Comparison of ENCODE assay signal across 2 cellular contexts in the genomic region with DNA sequence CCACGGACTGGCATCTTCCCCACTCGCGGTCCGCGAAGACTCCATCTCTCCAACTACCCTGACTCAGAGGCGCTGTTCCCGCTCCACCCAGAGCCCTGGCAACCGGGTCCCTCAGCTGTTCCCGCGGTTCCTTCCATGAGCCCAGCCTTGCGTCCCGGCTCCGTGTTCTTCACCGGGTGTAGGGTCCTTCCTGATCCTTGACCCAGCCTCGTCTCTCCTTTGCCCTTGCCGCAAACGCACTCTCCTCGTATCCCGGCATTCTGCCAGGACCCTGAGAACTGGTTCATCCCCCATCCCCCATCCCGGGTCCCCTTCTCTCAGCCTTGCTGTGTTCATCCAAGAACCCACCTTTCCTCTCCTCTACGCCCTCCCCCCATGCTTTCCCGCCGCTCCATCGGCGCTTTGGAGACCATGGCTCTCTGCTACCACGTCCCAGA.
A peak's percentile ranks its signal among the peaks of the same experiment; 100 is the strongest.
TF ChIP-seq lines count a peak whose summit lies in the region.

No MANE protein-coding gene starts in this region.

TF ChIP-seq in A549, 52 proteins besides CTCF, POLR2A, EP300 and RAD21:
- no peak for TF ChIP-seq SREBF2 (IDR thresholded peaks at IDR 0.05)
- no peak for TF ChIP-seq JUNB (IDR thresholded peaks at IDR 0.05)
- TF ChIP-seq ZSCAN20 (CRISPR knock-in tag; IDR thresholded peaks at IDR 0.05): no peak
- TF ChIP-seq PHF8 (IDR thresholded peaks at IDR 0.05; ENCODE audit: borderline replicate concordance, low read depth): no peak
- TF ChIP-seq MAZ (IDR thresholded peaks at IDR 0.05; ENCODE audit: borderline replicate concordance, low read depth, low read length): no peak
- no peak for TF ChIP-seq EHMT2 (IDR thresholded peaks at IDR 0.05; ENCODE audit: low read depth)
- TF ChIP-seq, protein P1, sequence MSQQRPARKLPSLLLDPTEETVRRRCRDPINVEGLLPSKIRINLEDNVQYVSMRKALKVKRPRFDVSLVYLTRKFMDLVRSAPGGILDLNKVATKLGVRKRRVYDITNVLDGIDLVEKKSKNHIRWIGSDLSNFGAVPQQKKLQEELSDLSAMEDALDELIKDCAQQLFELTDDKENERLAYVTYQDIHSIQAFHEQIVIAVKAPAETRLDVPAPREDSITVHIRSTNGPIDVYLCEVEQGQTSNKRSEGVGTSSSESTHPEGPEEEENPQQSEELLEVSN (IDR thresholded peaks at IDR 0.05; ENCODE audit: borderline replicate concordance, low read depth): no peak
- TF ChIP-seq FOSL2 (IDR thresholded peaks at IDR 0.05): no peak
- no peak for TF ChIP-seq FOSL2 (CRISPR knock-in tag; IDR thresholded peaks at IDR 0.05)
- no peak for TF ChIP-seq RCOR1 (IDR thresholded peaks at IDR 0.05; ENCODE audit: low read depth, low read length)

TF ChIP-seq in GM23338, 12 proteins besides CTCF, POLR2A, EP300 and RAD21:
- TF ChIP-seq STAT1 (IDR thresholded peaks at IDR 0.05; ENCODE audit: unreplicated experiment): no peak
- TF ChIP-seq EZH2 (IDR thresholded peaks at IDR 0.05; ENCODE audit: low read depth, unreplicated experiment): peak; percentile 26
